Comparison of ENCODE assay signal across 23 cellular contexts in the genomic region with DNA sequence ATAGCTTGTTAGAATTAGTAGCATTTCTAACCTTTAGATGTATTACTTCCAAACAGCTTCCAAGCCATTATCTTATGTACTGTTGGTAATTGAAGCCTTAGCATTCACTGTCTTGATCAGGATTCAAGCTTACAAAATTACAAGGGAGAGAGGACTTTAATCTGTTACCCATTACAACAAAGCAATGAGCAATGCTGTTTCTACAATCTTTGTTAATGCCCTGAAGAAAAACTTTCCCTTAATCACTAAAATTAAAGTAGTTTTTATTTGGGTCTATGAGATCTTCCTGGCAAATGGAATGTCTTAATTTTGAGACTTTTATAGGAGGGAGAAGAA.
DNase-seq lines count a peak whose midpoint lies in the region; ATAC-seq, FAIRE-seq and TF ChIP-seq lines count a peak whose summit lies in the region.
"Had no signal": no experiment of that assay in that cellular context is flagged by ENCODE, and none has a peak within 500 bp of the region (broad histone marks: within the 10 kb centered on the region; RNA-seq: fewer than 3 reads in every experiment).

No MANE protein-coding gene starts in this region.

- no peak overlapping the region for H3K4me3 ChIP-seq in gastrocnemius medialis
- H3K4me3 ChIP-seq: A549, BLaER1, colonic mucosa, hepatocyte, upper lobe of right lung had no signal

- ATAC-seq in gastrocnemius medialis (no peak), HG03108 (IDR thresholded peaks at IDR 0.05; ENCODE audit: unreplicated experiment) (no peak), HG03457 (IDR thresholded peaks at IDR 0.05; ENCODE audit: unreplicated experiment) (no peak)
- ATAC-seq: upper lobe of right lung had no signal

- CTCF ChIA-PET in activated CD4-positive, alpha-beta memory T cell treated with anti-CD3 and anti-CD28 coated beads for 36 hours (lab: Charles Lee): interaction anchor here (1.0 to 1.1 kb wide), 2 partner anchors 32 to 100 kb away, joined by 4 to 6 read pairs; a partner anchor contains a TSS
- CTCF ChIA-PET in activated CD4-positive, alpha-beta memory T cell treated with anti-CD3 and anti-CD28 coated beads, Interleukin-2, amount 10 ng/mL, durations not matched to agents 7 days and 5 days (lab: Charles Lee): no interaction called here

- H3K4me1 ChIP-seq in gastrocnemius medialis: peaks cover 29 to 47% of the 10 kb centered on the region in 2 donors
- H3K4me1 ChIP-seq: BLaER1, colonic mucosa had no signal

- in situ Hi-C loops in gastrocnemius medialis (cut with MboI; ENCODE audit: low sequenced_read_pairs in 4 of 4): no loop called here

- POLR2A ChIA-PET in activated CD4-positive, alpha-beta memory T cell treated with anti-CD3 and anti-CD28 coated beads for 36 hours (lab: Charles Lee): interaction anchor here (0.7 kb wide), 1 partner anchor 29 kb away, joined by 3 read pairs; no protein-coding TSS in a partner anchor
- POLR2A ChIA-PET in activated CD4-positive, alpha-beta memory T cell treated with anti-CD3 and anti-CD28 coated beads, Interleukin-2, amount 10 ng/mL, durations not matched to agents 7 days and 5 days (lab: Charles Lee): no interaction called here

- DNase-seq in activated CD4-positive, alpha-beta memory T cell treated with anti-CD3 and anti-CD28 coated beads for 36 hours: no peak
- no peak for DNase-seq in activated CD4-positive, alpha-beta memory T cell treated with anti-CD3 and anti-CD28 coated beads, Interleukin-2, amount 10 ng/mL, durations not matched to agents 7 days and 5 days
- DNase-seq in H54 (ENCODE audit: insufficient read length, low spot score) (no peak), gastrocnemius medialis (no peak), SKM-1 treated with dmso at 0.1 percent for 144 hours (lab: John Stamatoyannopoulos, UW; ENCODE audit: unreplicated experiment) (no peak)
- DNase-seq: activated effector memory CD4-positive, alpha-beta T cell treated with anti-CD3 and anti-CD28 coated beads, Interleukin-2, amount 50 U/mL, for 16 hours; colonic mucosa; H9; NCI-H1105 treated with DMSO at 0.1 percent for 48 hours; NCI-H526; SHP77; stimulated activated CD4-positive, alpha-beta T cell treated with anti-CD3 and anti-CD28 coated beads, Interleukin-2, amount 100 ng/mL, for 24 hours; T-helper 2 cell; upper lobe of right lung; WERI-Rb-1 had no signal

- peak overlapping the region; percentile 68 for H3K27ac Mint-ChIP-seq in activated CD4-positive, alpha-beta memory T cell treated with anti-CD3 and anti-CD28 coated beads for 36 hours
- H3K27ac Mint-ChIP-seq in activated CD4-positive, alpha-beta memory T cell treated with anti-CD3 and anti-CD28 coated beads, Interleukin-2, amount 10 ng/mL, durations not matched to agents 7 days and 5 days: no peak overlapping the region
- peak overlapping the region; percentile 42 for H3K27ac Mint-ChIP-seq in dendritic cell treated with granulocyte-macrophage colony-stimulating factor and Interleukin-4, amounts not matched to agents 40 ng/mL and 50 ng/mL, for 4 days
- H3K27ac Mint-ChIP-seq: H9 had no signal

- peaks cover 4% of the 10 kb centered on the region for H3K9me3 Mint-ChIP-seq in activated CD4-positive, alpha-beta memory T cell treated with anti-CD3 and anti-CD28 coated beads for 36 hours
- peaks cover 5% of the 10 kb centered on the region for H3K9me3 Mint-ChIP-seq in activated CD4-positive, alpha-beta memory T cell treated with anti-CD3 and anti-CD28 coated beads, Interleukin-2, amount 10 ng/mL, durations not matched to agents 7 days and 5 days
- no peaks in the 10 kb centered on the region for H3K9me3 Mint-ChIP-seq in dendritic cell treated with granulocyte-macrophage colony-stimulating factor and Interleukin-4, amounts not matched to agents 40 ng/mL and 50 ng/mL, for 4 days
- H3K9me3 Mint-ChIP-seq: H9 had no signal

- peak overlapping the region in 3 of 4 donors; percentile 44 to 62 (median 58) for H3K27ac ChIP-seq in gastrocnemius medialis
- H3K27ac ChIP-seq: BLaER1, colonic mucosa, hepatocyte, parathyroid adenoma, upper lobe of right lung, WERI-Rb-1 had no signal

- no peak for TF ChIP-seq POLR2A in H54 (IDR thresholded peaks at IDR 0.05; ENCODE audit: low read depth, low read length)
- no peak for TF ChIP-seq POLR2A in gastrocnemius medialis (IDR thresholded peaks at IDR 0.05)

- H3K27me3 ChIP-seq in gastrocnemius medialis: no peaks in the 10 kb centered on the region
- H3K27me3 ChIP-seq: BLaER1, colonic mucosa, hepatocyte, upper lobe of right lung had no signal

- intact Hi-C loops in activated CD4-positive, alpha-beta memory T cell treated with anti-CD3 and anti-CD28 coated beads for 36 hours (cut with micrococcal nuclease): no loop called here
- intact Hi-C loops in dendritic cell treated with granulocyte-macrophage colony-stimulating factor and Interleukin-4, amounts not matched to agents 40 ng/mL and 50 ng/mL, for 4 days (cut with micrococcal nuclease): no loop called here
- intact Hi-C loops in gastrocnemius medialis (cut with DNase I; ENCODE audit: low total_unique reads): no loop called here

- H3K36me3 ChIP-seq in gastrocnemius medialis: no peaks in the 10 kb centered on the region
- H3K36me3 ChIP-seq: colonic mucosa, upper lobe of right lung had no signal

- no peak for TF ChIP-seq CTCF in gastrocnemius medialis (IDR thresholded peaks at IDR 0.05 in 4 of 5, conservative IDR thresholded peaks at IDR 0.05 in 1 of 5)

- H3K4me3 Mint-ChIP-seq in activated CD4-positive, alpha-beta memory T cell treated with anti-CD3 and anti-CD28 coated beads for 36 hours: no peak overlapping the region
- H3K4me3 Mint-ChIP-seq in activated CD4-positive, alpha-beta memory T cell treated with anti-CD3 and anti-CD28 coated beads, Interleukin-2, amount 10 ng/mL, durations not matched to agents 7 days and 5 days: no peak overlapping the region
- H3K4me3 Mint-ChIP-seq in dendritic cell treated with granulocyte-macrophage colony-stimulating factor and Interleukin-4, amounts not matched to agents 40 ng/mL and 50 ng/mL, for 4 days: no peak overlapping the region
- H3K4me3 Mint-ChIP-seq: H9 had no signal

- H3K4me1 Mint-ChIP-seq in activated CD4-positive, alpha-beta memory T cell treated with anti-CD3 and anti-CD28 coated beads for 36 hours (ENCODE audit: low read depth): peaks cover 51% of the 10 kb centered on the region
- H3K4me1 Mint-ChIP-seq in activated CD4-positive, alpha-beta memory T cell treated with anti-CD3 and anti-CD28 coated beads, Interleukin-2, amount 10 ng/mL, durations not matched to agents 7 days and 5 days: peaks cover 21% of the 10 kb centered on the region
- H3K4me1 Mint-ChIP-seq in dendritic cell treated with granulocyte-macrophage colony-stimulating factor and Interleukin-4, amounts not matched to agents 40 ng/mL and 50 ng/mL, for 4 days (ENCODE audit: low read depth): peaks cover 28% of the 10 kb centered on the region
- H3K4me1 Mint-ChIP-seq: H9 had no signal

- H3K36me3 Mint-ChIP-seq in activated CD4-positive, alpha-beta memory T cell treated with anti-CD3 and anti-CD28 coated beads for 36 hours: peaks cover 6% of the 10 kb centered on the region
- peaks cover 31% of the 10 kb centered on the region for H3K36me3 Mint-ChIP-seq in activated CD4-positive, alpha-beta memory T cell treated with anti-CD3 and anti-CD28 coated beads, Interleukin-2, amount 10 ng/mL, durations not matched to agents 7 days and 5 days (ENCODE audit: low read depth)
- peaks cover 4% of the 10 kb centered on the region for H3K36me3 Mint-ChIP-seq in dendritic cell treated with granulocyte-macrophage colony-stimulating factor and Interleukin-4, amounts not matched to agents 40 ng/mL and 50 ng/mL, for 4 days (ENCODE audit: low read depth)

- H3K9me3 ChIP-seq in gastrocnemius medialis: no peaks in the 10 kb centered on the region
- H3K9me3 ChIP-seq: A549, colonic mucosa, upper lobe of right lung had no signal

- FAIRE-seq in H54 (lab: Jason Lieb, UNC): peak; percentile 79
- FAIRE-seq: G401.6 had no signal

- no peaks in the 10 kb centered on the region for H3K27me3 Mint-ChIP-seq in activated CD4-positive, alpha-beta memory T cell treated with anti-CD3 and anti-CD28 coated beads for 36 hours
- no peaks in the 10 kb centered on the region for H3K27me3 Mint-ChIP-seq in activated CD4-positive, alpha-beta memory T cell treated with anti-CD3 and anti-CD28 coated beads, Interleukin-2, amount 10 ng/mL, durations not matched to agents 7 days and 5 days
- no peaks in the 10 kb centered on the region for H3K27me3 Mint-ChIP-seq in dendritic cell treated with granulocyte-macrophage colony-stimulating factor and Interleukin-4, amounts not matched to agents 40 ng/mL and 50 ng/mL, for 4 days
